In the genomic region with DNA sequence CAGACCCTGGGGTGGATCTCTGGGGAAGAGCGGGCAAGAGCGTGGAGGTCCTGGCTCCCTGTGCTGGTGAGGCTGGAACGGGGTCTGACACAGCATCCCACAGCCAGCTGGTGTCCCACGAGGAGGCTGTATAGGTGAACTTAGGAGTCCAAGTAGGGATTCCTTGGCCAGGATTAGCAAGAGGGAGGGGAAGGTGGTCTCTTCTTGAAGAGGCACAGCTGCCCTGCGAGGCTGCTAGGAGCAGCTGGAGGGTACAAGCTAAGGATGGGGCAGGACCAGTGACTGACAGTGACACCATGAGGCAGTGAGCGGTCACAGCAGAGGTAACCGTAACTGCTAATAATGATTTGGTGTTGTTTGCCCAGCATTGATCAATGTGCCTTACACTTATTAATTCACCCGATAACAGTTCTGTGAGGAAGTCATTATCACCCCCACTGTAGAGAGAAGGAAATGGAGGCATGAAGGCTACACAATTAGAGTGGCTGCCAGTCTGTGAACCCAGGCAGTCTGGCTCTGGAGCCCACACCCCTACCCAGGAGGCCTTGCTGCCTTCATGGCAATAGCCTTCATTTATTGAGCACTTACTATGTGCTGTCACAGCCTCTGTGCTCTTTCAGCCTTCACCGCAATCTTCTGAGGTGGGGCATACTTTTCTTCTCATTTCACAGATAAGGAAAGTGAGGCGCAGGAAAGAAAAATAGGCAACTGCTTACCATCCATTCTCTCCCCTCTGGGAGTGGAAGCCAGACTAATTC, we compare ENCODE assay signal across 8 cellular contexts. TPM values are rescaled to one million over a fixed set of nuclear protein-coding genes. Genes with fewer than 3 reads are reported as not detected.
DNase-seq lines count a peak whose midpoint lies in the region; ATAC-seq lines count a peak whose summit lies in the region.

No MANE protein-coding gene starts in this region.

- in situ Hi-C loops in T47D (cut with HindIII; ENCODE audit: low pct_unique_long_range_greater_than_20kb, low sequenced_read_pairs), result no loop called here

- DNase-seq in DMS153 treated with DMSO at 0.1 percent for 48 hours (lab: John Stamatoyannopoulos, UW; ENCODE audit: unreplicated experiment) (peak; percentile 19), HUDEP-2 (lab: John Stamatoyannopoulos, UW; ENCODE audit: unreplicated experiment in 76 of 76) (peak in 47 of 76 experiments; percentile 3 to 66 (median 25)), SK-N-DZ (ENCODE audit: low spot score) (peak; percentile 73), T47D (ENCODE audit: low read depth in 1 of 2, low spot score in 1 of 2) (peak; percentile 90 to 91), left colon (peak in 1 of 2 donors; percentile 48), superior temporal gyrus (ENCODE audit: extremely low spot score) (peak; percentile 35)

- intact Hi-C loops in left colon (cut with DNase I, micrococcal nuclease), result loop anchor here in 1 of 2 donors (10.0 kb wide), 1 partner anchor 99 kb away; no protein-coding TSS in a partner anchor

- ATAC-seq in GM19463 (IDR thresholded peaks at IDR 0.05; ENCODE audit: unreplicated experiment) (peak; percentile 77), left colon (peak; percentile 88), HG02763 (IDR thresholded peaks at IDR 0.05; ENCODE audit: unreplicated experiment) (no peak)

RNA-seq across cellular contexts. Expression of gene TMEM44, which starts 59.4 kb away (rescaled TPM):
- 11.8 and 21.0 TPM in 2 replicates for polyA plus RNA-seq in SK-N-DZ (2014; cell fraction: cytosol; rRNA removed)
- polyA plus RNA-seq in SK-N-DZ (2014; cell fraction: nucleus; rRNA removed), result 42.9 and 51.7 TPM in 2 replicates
- total RNA-seq in left colon, result 10 to 100 TPM; 46.1 to 68.2 TPM
